ENCODE assay signal across 8 cellular contexts in genomic region chr17:80262775-80263244, GRCh38. TPM values are rescaled to one million over a fixed set of nuclear protein-coding genes. Genes with fewer than 3 reads are reported as not detected.
DNase-seq lines count a peak whose midpoint lies in the region; ATAC-seq, FAIRE-seq and TF ChIP-seq lines count a peak whose summit lies in the region.

No MANE protein-coding gene starts in this region.

- H3K4me1 Mint-ChIP-seq in osteocyte (ENCODE audit: unreplicated experiment), result peaks cover 26% of the 10 kb centered on the region
- peaks cover 52% of the 10 kb centered on the region for H3K4me1 Mint-ChIP-seq in WTC11

- H3K4me2 ChIP-seq in BLaER1 (peak overlapping the region; percentile 100), KMS-11 (peak overlapping the region; percentile 99), H1 (ENCODE audit: insufficient read depth in 1 of 2, low read depth in 2 of 2, low read length in 2 of 2) (peak overlapping the region; percentile 67 to 80; a peak in 2 of 4 replicates)

- peaks cover 19% of the 10 kb centered on the region for H3K36me3 Mint-ChIP-seq in osteocyte (ENCODE audit: unreplicated experiment)
- H3K36me3 Mint-ChIP-seq in WTC11, result peaks cover 24% of the 10 kb centered on the region

- peak overlapping the region; percentile 96 for H2BK5ac ChIP-seq in H1 (ENCODE audit: low read depth, low read length)

- peak overlapping the region; percentile 36; the same call in 1 of the 2 replicates for H2BK15ac ChIP-seq in H1 (ENCODE audit: low read length)

- no peak for TF ChIP-seq POLR2A in H1 (IDR thresholded peaks at IDR 0.05; ENCODE audit: control extremely low read depth in 1 of 2, low read depth in 2 of 2, low read length in 2 of 2)

- H3K27ac Mint-ChIP-seq in osteocyte (ENCODE audit: unreplicated experiment) (peak overlapping the region; percentile 86), WTC11 (no peak overlapping the region)

- H3K9ac ChIP-seq in BLaER1 (peak overlapping the region; percentile 39; the same call in 1 of the 2 replicates), KMS-11 (no peak overlapping the region), H1 (replicated peaks in 1 of 4; ENCODE audit: extremely low read depth in 1 of 4, low read depth in 3 of 4, low read length in 3 of 4) (no peak overlapping the region)

- peak overlapping the region; percentile 51; the same call in 1 of the 2 replicates for H3K18ac ChIP-seq in H1 (ENCODE audit: extremely low read depth, low read length)

- H3K79me1 ChIP-seq in H1 (ENCODE audit: low read depth, low read length), result 0 out of 2 replicates have a peak, but pooled peaks cover 3% of the 10 kb centered on the region

- H3K9me3 Mint-ChIP-seq in osteocyte (ENCODE audit: unreplicated experiment) (no peaks in the 10 kb centered on the region), WTC11 (no peaks in the 10 kb centered on the region)

- TF ChIP-seq RAD21 in H1 (IDR thresholded peaks at IDR 0.05 in 1 of 2, conservative IDR thresholded peaks at IDR 0.05 in 1 of 2; ENCODE audit: low read depth in 2 of 2, low read length in 2 of 2), result no peak

- CTCF ChIA-PET in H1 (lab: Charles Lee; ENCODE audit: partially characterized antibody), result interaction anchor here (0.9 to 1.6 kb wide), 4 partner anchors 7 to 120 kb away, joined by 3 to 6 read pairs (median 4); no protein-coding TSS in a partner anchor
- CTCF ChIA-PET in WTC11 (lab: Charles Lee), result interaction anchor here (1.0 to 2.3 kb wide), 2 partner anchors 67 to 138 kb away, joined by 3 to 9 read pairs; no protein-coding TSS in a partner anchor

- no peak for FAIRE-seq in H1 (lab: Jason Lieb, UNC)

- H2AK5ac ChIP-seq in H1 (ENCODE audit: low read depth, low read length), result peak overlapping the region; percentile 96; the same call in 1 of the 2 replicates

- H3K27me3 Mint-ChIP-seq in osteocyte (ENCODE audit: unreplicated experiment), result no peaks in the 10 kb centered on the region
- H3K27me3 Mint-ChIP-seq in WTC11 (ENCODE audit: low read depth), result no peaks in the 10 kb centered on the region

- H3K4me3 ChIP-seq in BLaER1 (peak overlapping the region; percentile 22; the same call in 1 of the 2 replicates), KMS-11 (IDR thresholded peaks at IDR 0.05; ENCODE audit: insufficient read depth, low read depth, low read length) (no peak overlapping the region), H1 (ENCODE audit: extremely low read depth in 1 of 4, insufficient read depth in 2 of 4, low read depth in 3 of 4, low read length in 4 of 4) (0 out of 8 replicates have a peak overlapping the region, but pooled peaks of 1 of the 4 experiments have one; percentile 78)

- H2BK20ac ChIP-seq in H1 (ENCODE audit: low read length), result peak overlapping the region; percentile 80; the same call in 1 of the 2 replicates

- H3K23ac ChIP-seq in H1 (ENCODE audit: insufficient read length), result no peak overlapping the region

- no peak for ATAC-seq in WTC11

- H3K36me3 ChIP-seq in BLaER1 (peaks cover 25% of the 10 kb centered on the region), KMS-11 (ENCODE audit: insufficient read depth) (no peaks in the 10 kb centered on the region), H1 (ENCODE audit: control insufficient read depth in 2 of 4, insufficient read depth in 4 of 4, low read length in 3 of 4) (peaks cover 0 to 6% (median 2%) of the 10 kb centered on the region in 4 experiments; a peak in 3 of 8 replicates)

- DNase-seq in H1 (ENCODE audit: low read depth in 1 of 2, low spot score in 2 of 2) (no peak), osteocyte (ENCODE audit: extremely low spot score, unreplicated experiment) (no peak), NCI-H2029 treated with DMSO at 0.1 percent for 48 hours (lab: John Stamatoyannopoulos, UW) (no peak), WTC11 (ENCODE audit: low spot score) (no peak)
- no peak for DNase-seq in stimulated activated CD4-positive, alpha-beta T cell treated with anti-CD3 and anti-CD28 coated beads, Interleukin-4, amount 100 ng/mL, for 24 hours
- no peak for DNase-seq in central memory CD4-positive, alpha-beta T cell

- TF ChIP-seq EP300 in H1 (IDR thresholded peaks at IDR 0.05; ENCODE audit: borderline replicate concordance in 1 of 2, low read depth in 2 of 2, low read length in 2 of 2), result no peak

- H3K4me1 ChIP-seq in BLaER1 (peaks cover 67% of the 10 kb centered on the region), KMS-11 (ENCODE audit: low read depth, poor library complexity, severe bottlenecking) (peaks cover 46% of the 10 kb centered on the region), H1 (replicated peaks in 1 of 4; ENCODE audit: control insufficient read depth in 3 of 4, insufficient read depth in 4 of 4, low read length in 3 of 4) (peaks cover 13 to 22% (median 18%) of the 10 kb centered on the region in 4 experiments)

- no peak overlapping the region for H2BK120ac ChIP-seq in H1 (replicated peaks; ENCODE audit: low read depth, low read length)

- no peak overlapping the region for H4K5ac ChIP-seq in H1 (ENCODE audit: insufficient read length, low read depth, low read length)

- no peak overlapping the region for H3K56ac ChIP-seq in H1 (replicated peaks; ENCODE audit: insufficient read length, low read depth, low read length)

- 87% methylated on average over 8 of the region's 8 CpGs; no CpG with 5 or more reads in 1 of the 2 experiments for WGBS in H1 (ENCODE audit: extremely low coverage in 1 of 2, insufficient coverage in 1 of 2, insufficient read length in 1 of 2, insufficient replicate concordance in 2 of 2, low coverage in 1 of 2, low lambda C conversion rate in 2 of 2, missing lambda C conversion rate in 1 of 2), 2 experiments

- H4K20me1 ChIP-seq in BLaER1 (peaks cover 23% of the 10 kb centered on the region), KMS-11 (ENCODE audit: insufficient read depth) (no peaks in the 10 kb centered on the region), H1 (replicated peaks in 1 of 2; ENCODE audit: control insufficient read depth in 1 of 2, insufficient read depth in 2 of 2, low read length in 2 of 2) (peaks cover 0 to 1% of the 10 kb centered on the region in 2 experiments)

- H3K27ac ChIP-seq in BLaER1, result peak overlapping the region; percentile 94
- peak overlapping the region; percentile 88 for H3K27ac ChIP-seq in KMS-11
- no peak overlapping the region for H3K27ac ChIP-seq in H1 (ENCODE audit: low read depth, low read length)

- H3K79me2 ChIP-seq in KMS-11 (ENCODE audit: insufficient read depth, low read depth) (no peaks in the 10 kb centered on the region), H1 (ENCODE audit: control insufficient read depth in 1 of 2, insufficient read depth in 2 of 2, low read length in 2 of 2) (peaks cover 0 to 10% of the 10 kb centered on the region in 2 experiments; a peak in 2 of 4 replicates)

- H3K23me2 ChIP-seq in H1 (ENCODE audit: low read depth, low read length), result no peaks in the 10 kb centered on the region; the same call in 1 of the 2 replicates

- H3K27me3 ChIP-seq in BLaER1 (no peaks in the 10 kb centered on the region), KMS-11 (ENCODE audit: insufficient read depth, low read depth) (no peaks in the 10 kb centered on the region), H1 (replicated peaks in 1 of 4; ENCODE audit: control insufficient read depth in 3 of 4, extremely low read depth in 1 of 4, insufficient read depth in 3 of 4, low read length in 3 of 4) (no peaks in the 10 kb centered on the region)

- no peak overlapping the region for H3K14ac ChIP-seq in H1 (ENCODE audit: insufficient read length)

- POLR2A ChIA-PET in H1 (lab: Charles Lee; ENCODE audit: partially characterized antibody) (interaction anchor here (0.7 to 4.9 kb wide), 6 partner anchors 10 to 51 kb away, joined by 3 to 63 read pairs (median 8); no protein-coding TSS in a partner anchor), WTC11 (lab: Charles Lee) (interaction anchor here (1.4 kb wide), 1 partner anchor 11 kb away, joined by 4 read pairs; no protein-coding TSS in a partner anchor)

- H2BK12ac ChIP-seq in H1 (ENCODE audit: low read depth, low read length), result peak overlapping the region; percentile 63; the same call in 1 of the 2 replicates

- H3K9me3 ChIP-seq in BLaER1 (no peaks in the 10 kb centered on the region), H1 (ENCODE audit: insufficient read depth in 2 of 2, low read depth in 1 of 2, low read length in 1 of 2) (no peaks in the 10 kb centered on the region)

- H2AFZ ChIP-seq in KMS-11 (ENCODE audit: low read depth) (no peak overlapping the region), H1 (ENCODE audit: low read length) (no peak overlapping the region)

- peak overlapping the region; percentile 27 for H3K4ac ChIP-seq in H1 (replicated peaks; ENCODE audit: insufficient read length, low read depth, low read length)

- H4K91ac ChIP-seq in H1 (replicated peaks; ENCODE audit: insufficient read length, low read length), result peak overlapping the region; percentile 99

- H3K4me3 Mint-ChIP-seq in osteocyte (ENCODE audit: unreplicated experiment) (no peak overlapping the region), WTC11 (no peak overlapping the region)

- no peak for TF ChIP-seq CTCF in KMS-11 (conservative IDR thresholded peaks at IDR 0.05; ENCODE audit: low read depth, low read length)
- no peak for TF ChIP-seq CTCF in H1 (IDR thresholded peaks at IDR 0.05; ENCODE audit: control extremely low read depth in 1 of 3, insufficient read depth in 1 of 3, low read depth in 1 of 3, low read length in 3 of 3)
- no peak for TF ChIP-seq CTCF in osteocyte (IDR thresholded peaks at IDR 0.05)
- no peak for TF ChIP-seq CTCF in WTC11 (IDR thresholded peaks at IDR 0.05)

- peak overlapping the region; percentile 6; the same call in 1 of the 2 replicates for H4K8ac ChIP-seq in H1 (ENCODE audit: extremely low read depth, insufficient read depth, low read length)

RNA-seq across cellular contexts. Expression of gene RNF213, which starts 2.2 kb away (rescaled TPM):
- 62.1 and 62.8 TPM in 2 replicates for total RNA-seq in H1 (2021; fragmentation: NEBNext Ultra II Directional; extraction: Animal tissue kit (Norgen Biotek cat#: 25700))
- 30.4 and 33.8 TPM in 2 replicates for polyA plus RNA-seq in H1 (2011; rRNA removed)
- 29.3 TPM for polyA plus RNA-seq in H1 (2011; cell fraction: cytosol; rRNA removed)
- polyA plus RNA-seq in H1 (2011; cell fraction: nucleus; rRNA removed), result 278 TPM
- polyA plus RNA-seq in H1 (2012, experiment 1 of 2), result 41.4 to 55.4 TPM (median 46.9 TPM) in 4 replicates
- 4.1 TPM for polyA plus RNA-seq in H1 (2012, experiment 2 of 2)
- 26.5 TPM for polyA plus RNA-seq in H1 (2013, experiment 1 of 2)
- 21.3 TPM for polyA plus RNA-seq in H1 (2013, experiment 2 of 2)
- 118 and 169 TPM in 2 replicates for polyA minus RNA-seq in H1 (2011; rRNA and poly(A)+ RNA removed)
- polyA minus RNA-seq in H1 (2011; cell fraction: cytosol; rRNA and poly(A)+ RNA removed), result 76.0 TPM
- polyA minus RNA-seq in H1 (2011; cell fraction: nucleus; rRNA and poly(A)+ RNA removed), result 166 TPM
- total RNA-seq in osteocyte (106 and 131 TPM in 2 replicates), WTC11 (2021) (70.3 to 72.6 TPM (median 70.5 TPM) in 3 replicates)

RNA-seq across cellular contexts. Expression of gene SLC26A11, which starts 42.6 kb away (rescaled TPM):
- total RNA-seq in H1 (2021; fragmentation: NEBNext Ultra II Directional; extraction: Animal tissue kit (Norgen Biotek cat#: 25700)), result 15.5 and 18.2 TPM in 2 replicates
- polyA plus RNA-seq in H1 (2011; rRNA removed), result 25.9 and 36.4 TPM in 2 replicates
- polyA plus RNA-seq in H1 (2011; cell fraction: cytosol; rRNA removed), result 17.5 TPM
- 102 TPM for polyA plus RNA-seq in H1 (2011; cell fraction: nucleus; rRNA removed)
- 15.1 to 18.1 TPM (median 17.1 TPM) in 4 replicates for polyA plus RNA-seq in H1 (2012, experiment 1 of 2)
- 14.0 TPM for polyA plus RNA-seq in H1 (2012, experiment 2 of 2)
- polyA plus RNA-seq in H1 (2013, experiment 1 of 2), result 17.1 TPM
- 15.3 TPM for polyA plus RNA-seq in H1 (2013, experiment 2 of 2)
- polyA minus RNA-seq in H1 (2011; rRNA and poly(A)+ RNA removed), result 11.4 and 14.1 TPM in 2 replicates
- polyA minus RNA-seq in H1 (2011; cell fraction: cytosol; rRNA and poly(A)+ RNA removed), result 6.9 TPM
- polyA minus RNA-seq in H1 (2011; cell fraction: nucleus; rRNA and poly(A)+ RNA removed), result 34.6 TPM
- total RNA-seq in osteocyte (30.1 and 34.7 TPM in 2 replicates), WTC11 (2021) (19.1 to 26.4 TPM (median 23.5 TPM) in 3 replicates)

RNA-seq across cellular contexts. Expression of gene SGSH, which starts 42.7 kb away (rescaled TPM):
- total RNA-seq in H1 (2021; fragmentation: NEBNext Ultra II Directional; extraction: Animal tissue kit (Norgen Biotek cat#: 25700)), result 15.6 and 19.6 TPM in 2 replicates
- 18.0 and 39.2 TPM in 2 replicates for polyA plus RNA-seq in H1 (2011; rRNA removed)
- polyA plus RNA-seq in H1 (2011; cell fraction: cytosol; rRNA removed), result 15.0 TPM
- 67.1 TPM for polyA plus RNA-seq in H1 (2011; cell fraction: nucleus; rRNA removed)
- polyA plus RNA-seq in H1 (2012, experiment 1 of 2), result 12.4 to 20.3 TPM (median 15.5 TPM) in 4 replicates
- 9.4 TPM for polyA plus RNA-seq in H1 (2012, experiment 2 of 2)
- polyA plus RNA-seq in H1 (2013, experiment 1 of 2), result 15.4 TPM
- 14.5 TPM for polyA plus RNA-seq in H1 (2013, experiment 2 of 2)
- polyA minus RNA-seq in H1 (2011; rRNA and poly(A)+ RNA removed), result 7.3 and 12.8 TPM in 2 replicates
- polyA minus RNA-seq in H1 (2011; cell fraction: cytosol; rRNA and poly(A)+ RNA removed), result 10.8 TPM
- 22.3 TPM for polyA minus RNA-seq in H1 (2011; cell fraction: nucleus; rRNA and poly(A)+ RNA removed)
- total RNA-seq in osteocyte, result 67.2 and 71.0 TPM in 2 replicates
- 22.0 to 27.7 TPM (median 22.0 TPM) in 3 replicates for total RNA-seq in WTC11 (2021)
